Comparison of ENCODE assay signal across 17 cellular contexts in genomic region chr14:64520699-64521098, GRCh38. TPM values are rescaled to one million over a fixed set of nuclear protein-coding genes. Genes with fewer than 3 reads are reported as not detected.
"Had no signal": no experiment of that assay in that cellular context is flagged by ENCODE, and none has a peak within 500 bp of the region (broad histone marks: within the 10 kb centered on the region; RNA-seq: fewer than 3 reads in every experiment).

No MANE protein-coding gene starts in this region.

- H3K4me1 Mint-ChIP-seq: neural crest cell had no signal

- H3K4me3 ChIP-seq: pancreas, skin epidermis, tibial artery had no signal

- DNase-seq: activated CD4-positive, alpha-beta memory T cell treated with anti-CD3 and anti-CD28 coated beads for 36 hours; activated CD4-positive, alpha-beta T cell treated with anti-CD3 and anti-CD28 coated beads for 1 hour; activated effector memory CD4-positive, alpha-beta T cell treated with anti-CD3 and anti-CD28 coated beads, Interleukin-2, amount 50 U/mL, for 16 hours; activated naive CD8-positive, alpha-beta T cell treated with anti-CD3 and anti-CD28 coated beads, Interleukin-2, amount 10 ng/mL, durations not matched to agents 7 days and 5 days; activated T-cell treated with anti-CD3 and anti-CD28 coated beads, Interleukin-2, amount 50 U/mL, for 4 hours; anterior cingulate cortex; left ventricle myocardium superior; pancreas; retina; SW 1271; tibial artery had no signal

- H3K27me3 ChIP-seq: pancreas, tibial artery had no signal

- H3K27me3 Mint-ChIP-seq: activated CD4-positive, alpha-beta memory T cell treated with anti-CD3 and anti-CD28 coated beads for 36 hours; activated naive CD8-positive, alpha-beta T cell treated with anti-CD3 and anti-CD28 coated beads, Interleukin-2, amount 10 ng/mL, durations not matched to agents 7 days and 5 days; stimulated activated memory B cell treated with anti-CD40 and anti-IgM and Interleukin-4, amounts not matched to agents 10 μg/mL and 1 μg/mL and 100 μg/mL, for 72 hours had no signal

- H3K9me3 Mint-ChIP-seq: activated CD4-positive, alpha-beta memory T cell treated with anti-CD3 and anti-CD28 coated beads for 36 hours; activated naive CD8-positive, alpha-beta T cell treated with anti-CD3 and anti-CD28 coated beads, Interleukin-2, amount 10 ng/mL, durations not matched to agents 7 days and 5 days; activated T-cell treated with anti-CD3 and anti-CD28 coated beads, Interleukin-2, amount 50 U/mL, for 4 hours; mesothelial cell of epicardium; neural crest cell; stimulated activated memory B cell treated with anti-CD40 and anti-IgM and Interleukin-4, amounts not matched to agents 10 μg/mL and 1 μg/mL and 100 μg/mL, for 72 hours had no signal

- ATAC-seq: activated T-cell treated with anti-CD3 and anti-CD28 coated beads, Interleukin-2, amount 50 U/mL, for 4 hours; pancreas; stimulated activated memory B cell treated with anti-CD40 and anti-IgM and Interleukin-4, amounts not matched to agents 10 μg/mL and 1 μg/mL and 100 μg/mL, for 72 hours had no signal

- H3K27ac Mint-ChIP-seq: activated CD4-positive, alpha-beta memory T cell treated with anti-CD3 and anti-CD28 coated beads for 36 hours; activated naive CD8-positive, alpha-beta T cell treated with anti-CD3 and anti-CD28 coated beads, Interleukin-2, amount 10 ng/mL, durations not matched to agents 7 days and 5 days; mesothelial cell of epicardium; stimulated activated memory B cell treated with anti-CD40 and anti-IgM and Interleukin-4, amounts not matched to agents 10 μg/mL and 1 μg/mL and 100 μg/mL, for 72 hours had no signal

- H3K27ac ChIP-seq: pancreas, skin epidermis, tibial artery had no signal

- H3K4me3 Mint-ChIP-seq: activated CD4-positive, alpha-beta memory T cell treated with anti-CD3 and anti-CD28 coated beads for 36 hours; activated naive CD8-positive, alpha-beta T cell treated with anti-CD3 and anti-CD28 coated beads, Interleukin-2, amount 10 ng/mL, durations not matched to agents 7 days and 5 days; activated T-cell treated with anti-CD3 and anti-CD28 coated beads, Interleukin-2, amount 50 U/mL, for 4 hours; mesothelial cell of epicardium; neural crest cell; stimulated activated memory B cell treated with anti-CD40 and anti-IgM and Interleukin-4, amounts not matched to agents 10 μg/mL and 1 μg/mL and 100 μg/mL, for 72 hours had no signal

- H3K4me1 ChIP-seq: pancreas had no signal

- H3K36me3 Mint-ChIP-seq: activated CD4-positive, alpha-beta memory T cell treated with anti-CD3 and anti-CD28 coated beads for 36 hours had no signal

- H3K9me3 ChIP-seq: pancreas, tibial artery had no signal

- FAIRE-seq: colon, keratinocyte, pancreas had no signal

RNA-seq across cellular contexts. Expression of gene PPP1R36, which starts 29.1 kb away (rescaled TPM):
- total RNA-seq: activated T-cell treated with anti-CD3 and anti-CD28 coated beads, Interleukin-2, amount 50 U/mL, for 4 hours; left ventricle myocardium superior had no signal
